Comparison of ENCODE assay signal across 8 cellular contexts in the genomic region with DNA sequence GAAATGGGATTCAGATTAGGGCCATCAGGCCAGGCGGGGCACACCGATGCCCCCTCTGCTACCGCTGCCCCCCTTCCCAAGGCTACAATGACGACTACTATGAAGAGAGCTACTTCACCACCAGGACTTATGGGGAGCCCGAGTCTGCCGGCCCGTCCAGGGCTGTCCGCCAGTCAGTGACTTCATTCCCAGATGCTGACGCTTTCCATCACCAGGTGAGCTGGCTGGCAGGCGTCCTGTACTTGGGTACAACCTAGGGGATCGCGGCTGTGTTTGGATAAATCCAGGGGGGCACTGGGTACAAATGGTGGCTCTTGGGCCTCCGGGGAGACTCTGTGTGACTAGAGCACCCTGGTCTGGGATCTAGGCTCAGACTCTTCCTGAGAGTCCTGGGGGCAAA. TPM values are rescaled to one million over a fixed set of nuclear protein-coding genes. Genes with fewer than 3 reads are reported as not detected.
DNase-seq lines count a peak whose midpoint lies in the region; ATAC-seq and TF ChIP-seq lines count a peak whose summit lies in the region.

No MANE protein-coding gene starts in this region.

- H3K4me3 ChIP-seq in BE2C (ENCODE audit: low read depth, low read length) (peak overlapping the region; percentile 80), Loucy (ENCODE audit: low read length, poor library complexity, severe bottlenecking) (peak overlapping the region; percentile 86), ectodermal cell (ENCODE audit: insufficient read depth, low read depth, low read length) (peak overlapping the region; percentile 74)

- no peaks in the 10 kb centered on the region for H3K36me3 Mint-ChIP-seq in natural killer cell treated with Interleukin-12 subunit alpha and Interleukin-12 subunit beta and Interleukin-15 and Interleukin-18, amount 100 ng/mL, for 72 hours

- TF ChIP-seq POLR2A in GM18505 (IDR thresholded peaks at IDR 0.05; ENCODE audit: borderline replicate concordance, extremely low read depth, insufficient read depth, insufficient read length): no peak

- H3K27ac ChIP-seq in ectodermal cell (ENCODE audit: insufficient read depth, low read depth, low read length, poor library complexity, severe bottlenecking): no peak overlapping the region

- no peak for ATAC-seq in natural killer cell treated with Interleukin-12 subunit alpha and Interleukin-12 subunit beta and Interleukin-15 and Interleukin-18, amount 100 ng/mL, for 72 hours
- no peak for ATAC-seq in GM18505 (IDR thresholded peaks at IDR 0.05; ENCODE audit: unreplicated experiment)

- H3K4me1 ChIP-seq in BE2C (no peaks in the 10 kb centered on the region), Loucy (ENCODE audit: insufficient read depth, low read length, poor library complexity, severe bottlenecking) (peaks cover 6% of the 10 kb centered on the region), ectodermal cell (ENCODE audit: control insufficient read depth, insufficient read depth, low read length) (peaks cover 9% of the 10 kb centered on the region)

- 38 to 39% methylated on average over 13 of the region's 13 CpGs for WGBS in ectodermal cell, 2 experiments

- peak overlapping the region; percentile 98 for H3K9ac ChIP-seq in Loucy (ENCODE audit: low read depth, low read length, poor library complexity, severe bottlenecking)

- no peaks in the 10 kb centered on the region for H3K9me3 Mint-ChIP-seq in natural killer cell treated with Interleukin-12 subunit alpha and Interleukin-12 subunit beta and Interleukin-15 and Interleukin-18, amount 100 ng/mL, for 72 hours

- peaks cover 4% of the 10 kb centered on the region for H4K20me1 ChIP-seq in Loucy (ENCODE audit: insufficient read depth, low read length, poor library complexity, severe bottlenecking)

- peak overlapping the region; percentile 85 for H3K4me2 ChIP-seq in Loucy (ENCODE audit: low read depth, low read length, poor library complexity, severe bottlenecking)

- DNase-seq in BE2C (no peak), COR-L47 (lab: John Stamatoyannopoulos, UW) (no peak), NCI-H187 (lab: John Stamatoyannopoulos, UW) (no peak), NOMO-1 (lab: John Stamatoyannopoulos, UW; ENCODE audit: unreplicated experiment in 2 of 2) (no peak)
- DNase-seq in natural killer cell treated with Interleukin-12 subunit alpha and Interleukin-12 subunit beta and Interleukin-15 and Interleukin-18, amount 100 ng/mL, for 72 hours (ENCODE audit: low spot score): no peak

- H3K9me3 ChIP-seq in BE2C (no peaks in the 10 kb centered on the region), Loucy (ENCODE audit: insufficient read depth, low read depth, low read length) (no peaks in the 10 kb centered on the region), ectodermal cell (ENCODE audit: control insufficient read depth, low read length) (no peaks in the 10 kb centered on the region)

- H3K27me3 ChIP-seq in BE2C (no peaks in the 10 kb centered on the region), Loucy (ENCODE audit: insufficient read depth, low read length, poor library complexity, severe bottlenecking) (no peaks in the 10 kb centered on the region), ectodermal cell (ENCODE audit: control insufficient read depth, insufficient read depth, low read length, poor library complexity, severe bottlenecking) (peaks cover 2% of the 10 kb centered on the region)

- H3F3A ChIP-seq in Loucy (ENCODE audit: low read depth): no peaks in the 10 kb centered on the region

- peaks cover 3% of the 10 kb centered on the region; the same call in 1 of the 2 replicates for H3K36me3 ChIP-seq in BE2C
- H3K36me3 ChIP-seq in Loucy (ENCODE audit: insufficient read depth, low read length): no peaks in the 10 kb centered on the region
- no peaks in the 10 kb centered on the region for H3K36me3 ChIP-seq in ectodermal cell (ENCODE audit: control insufficient read depth, insufficient read depth, low read length)

- TF ChIP-seq CTCF in BE2C (IDR thresholded peaks at IDR 0.05; ENCODE audit: low read depth, low read length) (no peak), Loucy (conservative IDR thresholded peaks at IDR 0.05; ENCODE audit: low read length) (no peak)

- H2AFZ ChIP-seq in Loucy (ENCODE audit: low read length): no peak overlapping the region

- no peaks in the 10 kb centered on the region for H3K27me3 Mint-ChIP-seq in natural killer cell treated with Interleukin-12 subunit alpha and Interleukin-12 subunit beta and Interleukin-15 and Interleukin-18, amount 100 ng/mL, for 72 hours

- H3K4me3 Mint-ChIP-seq in natural killer cell treated with Interleukin-12 subunit alpha and Interleukin-12 subunit beta and Interleukin-15 and Interleukin-18, amount 100 ng/mL, for 72 hours: peak overlapping the region; percentile 83

- peaks cover 18% of the 10 kb centered on the region; the same call in 1 of the 2 replicates for H3K79me2 ChIP-seq in Loucy (ENCODE audit: insufficient read depth, low read length)

- peak overlapping the region; percentile 79 to 86 for H3K27ac Mint-ChIP-seq in natural killer cell treated with Interleukin-12 subunit alpha and Interleukin-12 subunit beta and Interleukin-15 and Interleukin-18, amount 100 ng/mL, for 72 hours

- peaks cover 5 to 26% of the 10 kb centered on the region in 2 donors for H3K4me1 Mint-ChIP-seq in natural killer cell treated with Interleukin-12 subunit alpha and Interleukin-12 subunit beta and Interleukin-15 and Interleukin-18, amount 100 ng/mL, for 72 hours (ENCODE audit: low read depth in 2 of 2)

- no peaks in the 10 kb centered on the region for H3K9me2 ChIP-seq in Loucy (replicated peaks; ENCODE audit: low read depth, low read length)

RNA-seq across cellular contexts. Expression of a gene that starts 1.1 kb away (rescaled TPM):
- polyA plus RNA-seq in BE2C (2012; ENCODE audit: insufficient read depth, insufficient read length, low read depth): 182 TPM
- 70.7 TPM for polyA plus RNA-seq in ectodermal cell (2013, experiment 1 of 4)
- 74.1 TPM for polyA plus RNA-seq in ectodermal cell (2013, experiment 2 of 4)
- polyA plus RNA-seq in ectodermal cell (2013, experiment 3 of 4): 64.8 TPM
- 69.4 TPM for polyA plus RNA-seq in ectodermal cell (2013, experiment 4 of 4)
- 10 to 100 TPM; 49.2 to 61.9 TPM for total RNA-seq in natural killer cell treated with Interleukin-12 subunit alpha and Interleukin-12 subunit beta and Interleukin-15 and Interleukin-18, amount 100 ng/mL, for 72 hours

RNA-seq across cellular contexts. Expression of a gene that starts 5.7 kb away (rescaled TPM):
- 487 TPM for polyA plus RNA-seq in BE2C (2012; ENCODE audit: insufficient read depth, insufficient read length, low read depth)
- 614 TPM for polyA plus RNA-seq in ectodermal cell (2013, experiment 1 of 4)
- 687 TPM for polyA plus RNA-seq in ectodermal cell (2013, experiment 2 of 4)
- 500 TPM for polyA plus RNA-seq in ectodermal cell (2013, experiment 3 of 4)
- 579 TPM for polyA plus RNA-seq in ectodermal cell (2013, experiment 4 of 4)
- 100 to 1,000 TPM; 574 to 727 TPM for total RNA-seq in natural killer cell treated with Interleukin-12 subunit alpha and Interleukin-12 subunit beta and Interleukin-15 and Interleukin-18, amount 100 ng/mL, for 72 hours

RNA-seq across cellular contexts. Expression of a gene that starts 18.0 kb away (rescaled TPM):
- 1,809 TPM for polyA plus RNA-seq in BE2C (2012; ENCODE audit: insufficient read depth, insufficient read length, low read depth)
- 2,698 TPM for polyA plus RNA-seq in ectodermal cell (2013, experiment 1 of 4)
- 2,845 TPM for polyA plus RNA-seq in ectodermal cell (2013, experiment 2 of 4)
- 2,945 TPM for polyA plus RNA-seq in ectodermal cell (2013, experiment 3 of 4)
- 3,150 TPM for polyA plus RNA-seq in ectodermal cell (2013, experiment 4 of 4)
- 1,000 to 10,000 TPM; 1,953 to 2,194 TPM for total RNA-seq in natural killer cell treated with Interleukin-12 subunit alpha and Interleukin-12 subunit beta and Interleukin-15 and Interleukin-18, amount 100 ng/mL, for 72 hours

RNA-seq across cellular contexts. Expression of a gene that starts 28.9 kb away (rescaled TPM):
- 20.5 TPM for polyA plus RNA-seq in BE2C (2012; ENCODE audit: insufficient read depth, insufficient read length, low read depth)
- 17.5 TPM for polyA plus RNA-seq in ectodermal cell (2013, experiment 1 of 4)
- 16.1 TPM for polyA plus RNA-seq in ectodermal cell (2013, experiment 2 of 4)
- polyA plus RNA-seq in ectodermal cell (2013, experiment 3 of 4): 14.3 TPM
- polyA plus RNA-seq in ectodermal cell (2013, experiment 4 of 4): 15.1 TPM
- total RNA-seq in natural killer cell treated with Interleukin-12 subunit alpha and Interleukin-12 subunit beta and Interleukin-15 and Interleukin-18, amount 100 ng/mL, for 72 hours: 10 to 100 TPM; 12.4 to 14.6 TPM

RNA-seq across cellular contexts. Expression of a gene that starts 31.2 kb away (rescaled TPM):
- polyA plus RNA-seq in BE2C (2012; ENCODE audit: insufficient read depth, insufficient read length, low read depth): 35.5 TPM
- polyA plus RNA-seq in ectodermal cell (2013, experiment 1 of 4): 42.7 TPM
- polyA plus RNA-seq in ectodermal cell (2013, experiment 2 of 4): 38.3 TPM
- polyA plus RNA-seq in ectodermal cell (2013, experiment 3 of 4): 40.2 TPM
- polyA plus RNA-seq in ectodermal cell (2013, experiment 4 of 4): 47.3 TPM
- total RNA-seq in natural killer cell treated with Interleukin-12 subunit alpha and Interleukin-12 subunit beta and Interleukin-15 and Interleukin-18, amount 100 ng/mL, for 72 hours: 10 to 100 TPM; 47.4 to 73.7 TPM
